In genomic region chr16:53220585-53220984, GRCh38 we compare ENCODE assay signal across 8 cellular contexts.
A peak's percentile ranks its signal among the peaks of the same experiment; 100 is the strongest.
DNase-seq lines count a peak whose midpoint lies in the region; ATAC-seq and TF ChIP-seq lines count a peak whose summit lies in the region.

No MANE protein-coding gene starts in this region.

- POLR2A ChIA-PET in activated CD4-positive, alpha-beta memory T cell treated with anti-CD3 and anti-CD28 coated beads, Interleukin-2, amount 10 ng/mL, durations not matched to agents 7 days and 5 days (lab: Charles Lee): no interaction called here

- DNase-seq in DMS53 (lab: John Stamatoyannopoulos, UW): peak; percentile 13
- no peak for DNase-seq in DMS53 treated with DMSO at 0.1 percent for 48 hours (lab: John Stamatoyannopoulos, UW; ENCODE audit: unreplicated experiment)
- no peak for DNase-seq in RWPE2 (ENCODE audit: low spot score)
- peak; percentile 44 for DNase-seq in glomerular endothelial cell (ENCODE audit: extremely low read depth, low read depth, low spot score)
- no peak for DNase-seq in spleen
- DNase-seq in activated CD4-positive, CD25-positive, alpha-beta regulatory T cell treated with anti-CD3 and anti-CD28 coated beads, Interleukin-2, amount 50 U/mL, for 72 hours: no peak
- no peak for DNase-seq in activated CD4-positive, alpha-beta memory T cell treated with anti-CD3 and anti-CD28 coated beads, Interleukin-2, amount 10 ng/mL, durations not matched to agents 7 days and 5 days
- DNase-seq in stimulated activated CD4-positive, alpha-beta T cell treated with anti-CD3 and anti-CD28 coated beads, Interleukin-2, amount 100 ng/mL, for 24 hours: no peak

- H3K4me3 Mint-ChIP-seq in activated CD4-positive, alpha-beta memory T cell treated with anti-CD3 and anti-CD28 coated beads, Interleukin-2, amount 10 ng/mL, durations not matched to agents 7 days and 5 days: no peak overlapping the region

- H3K4me1 Mint-ChIP-seq in activated CD4-positive, alpha-beta memory T cell treated with anti-CD3 and anti-CD28 coated beads, Interleukin-2, amount 10 ng/mL, durations not matched to agents 7 days and 5 days: no peaks in the 10 kb centered on the region

- no peaks in the 10 kb centered on the region for H3K9me3 ChIP-seq in RWPE2 (ENCODE audit: severe bottlenecking)
- no peaks in the 10 kb centered on the region for H3K9me3 ChIP-seq in spleen

- 59 to 71% (median 67%) methylated on average over 2 of the region's 2 CpGs for WGBS in spleen, 5 donors

- intact Hi-C loops in spleen (cut with DNase I; ENCODE audit: low total_unique reads): loop anchor here (10.0 kb wide), 1 partner anchor 166 kb away; the partner anchor contains the start of genes CHD9 and CHD9NB

- no peaks in the 10 kb centered on the region for H3K27me3 ChIP-seq in RWPE2 (ENCODE audit: insufficient read depth, poor library complexity, severe bottlenecking)
- H3K27me3 ChIP-seq in spleen (replicated peaks in 1 of 7): no peaks in the 10 kb centered on the region

- no peaks in the 10 kb centered on the region for H3K27me3 Mint-ChIP-seq in activated CD4-positive, alpha-beta memory T cell treated with anti-CD3 and anti-CD28 coated beads, Interleukin-2, amount 10 ng/mL, durations not matched to agents 7 days and 5 days

- no peak overlapping the region for H3K4me3 ChIP-seq in RWPE2 (ENCODE audit: severe bottlenecking)
- no peak overlapping the region for H3K4me3 ChIP-seq in spleen

- TF ChIP-seq POLR2A in spleen (IDR thresholded peaks at IDR 0.05): no peak

- H3K36me3 Mint-ChIP-seq in activated CD4-positive, alpha-beta memory T cell treated with anti-CD3 and anti-CD28 coated beads, Interleukin-2, amount 10 ng/mL, durations not matched to agents 7 days and 5 days (ENCODE audit: low read depth): no peaks in the 10 kb centered on the region

- no peak overlapping the region for H3K27ac Mint-ChIP-seq in activated CD4-positive, alpha-beta memory T cell treated with anti-CD3 and anti-CD28 coated beads, Interleukin-2, amount 10 ng/mL, durations not matched to agents 7 days and 5 days

- TF ChIP-seq CTCF in RWPE2 (IDR thresholded peaks at IDR 0.05; ENCODE audit: poor library complexity, severe bottlenecking) (no peak), spleen (IDR thresholded peaks at IDR 0.05 in 8 of 11, conservative IDR thresholded peaks at IDR 0.05 in 3 of 11) (peak in 6 of 11 experiments; percentile 18 to 40 (median 22))

- H3K9me3 Mint-ChIP-seq in activated CD4-positive, alpha-beta memory T cell treated with anti-CD3 and anti-CD28 coated beads, Interleukin-2, amount 10 ng/mL, durations not matched to agents 7 days and 5 days: no peaks in the 10 kb centered on the region

- CTCF ChIA-PET in activated CD4-positive, alpha-beta memory T cell treated with anti-CD3 and anti-CD28 coated beads, Interleukin-2, amount 10 ng/mL, durations not matched to agents 7 days and 5 days (lab: Charles Lee): no interaction called here

- peaks cover 29% of the 10 kb centered on the region for H3K4me1 ChIP-seq in RWPE2 (ENCODE audit: insufficient read depth, poor library complexity, severe bottlenecking)
- peaks cover 24 to 83% (median 60%) of the 10 kb centered on the region in 6 donors for H3K4me1 ChIP-seq in spleen

- H3K27ac ChIP-seq in RWPE2 (ENCODE audit: poor library complexity, severe bottlenecking) (peak overlapping the region; percentile 75), spleen (peak overlapping the region in 7 of 8 donors; percentile 52 to 79 (median 77))

- H3K36me3 ChIP-seq in RWPE2 (ENCODE audit: low read depth): peaks cover 43% of the 10 kb centered on the region
- H3K36me3 ChIP-seq in spleen: peaks cover 0 to 35% (median 3%) of the 10 kb centered on the region in 6 donors

- no peak for ATAC-seq in RWPE2 (ENCODE audit: low read depth)

Comparison
In these comparisons a context has a peak if more than half of its experiments do, and no peak if none do; other contexts are left out.
1. DNase-seq: peak in DMS53 (single experiment) and glomerular endothelial cell (single experiment); none in DMS53 treated with DMSO at 0.1 percent for 48 hours (single experiment), RWPE2 (single experiment), spleen (single experiment), activated CD4-positive, CD25-positive, alpha-beta regulatory T cell treated with anti-CD3 and anti-CD28 coated beads, Interleukin-2, amount 50 U/mL, for 72 hours (single experiment), activated CD4-positive, alpha-beta memory T cell treated with anti-CD3 and anti-CD28 coated beads, Interleukin-2, amount 10 ng/mL, durations not matched to agents 7 days and 5 days (single experiment) and stimulated activated CD4-positive, alpha-beta T cell treated with anti-CD3 and anti-CD28 coated beads, Interleukin-2, amount 100 ng/mL, for 24 hours (0 of 2).